Comparison of ENCODE assay signal across 14 cellular contexts in the genomic region with DNA sequence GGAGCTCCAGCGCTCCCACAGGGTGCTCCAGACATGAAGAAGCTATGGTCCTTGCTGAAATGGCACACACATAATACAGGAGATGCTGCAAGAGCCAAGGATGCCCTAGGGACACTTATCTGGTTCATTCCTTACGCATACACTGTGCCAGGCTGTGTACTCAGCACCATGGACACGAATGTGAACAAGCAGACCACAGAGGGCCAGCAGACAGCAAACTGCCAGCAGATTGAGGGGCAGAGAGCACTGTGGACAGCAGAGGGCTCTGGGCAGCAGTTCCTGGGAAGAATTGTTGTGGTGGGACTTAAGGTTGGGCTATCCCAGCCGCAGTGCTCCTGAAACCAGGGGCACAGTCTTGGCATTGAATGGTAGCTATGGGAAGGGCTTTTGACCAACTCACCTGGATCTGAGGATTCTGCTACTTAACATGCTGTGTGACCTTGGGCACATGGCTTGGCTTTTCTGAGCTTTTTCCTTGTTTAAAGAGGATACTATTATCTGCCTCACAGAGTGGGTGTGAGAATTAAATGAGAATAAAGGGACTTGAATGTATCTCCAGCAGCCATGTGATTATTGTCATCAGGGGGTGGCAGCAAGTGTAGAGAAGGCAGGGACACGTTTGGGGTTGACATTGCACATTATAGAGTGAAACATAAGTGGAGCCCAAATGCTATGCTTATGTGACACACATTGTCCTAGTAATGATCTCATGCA. TPM values are rescaled to one million over a fixed set of nuclear protein-coding genes. Genes with fewer than 3 reads are reported as not detected.
DNase-seq lines count a peak whose midpoint lies in the region; ATAC-seq and TF ChIP-seq lines count a peak whose summit lies in the region.
"Had no signal": no experiment of that assay in that cellular context is flagged by ENCODE, and none has a peak within 500 bp of the region (broad histone marks: within the 10 kb centered on the region; RNA-seq: fewer than 3 reads in every experiment).

No MANE protein-coding gene starts in this region.

- H3K14ac ChIP-seq in trophoblast cell (ENCODE audit: low read length), result peak overlapping the region; percentile 21

- ATAC-seq in GM19023 (IDR thresholded peaks at IDR 0.05; ENCODE audit: unreplicated experiment), result no peak
- ATAC-seq: left lung; natural killer cell treated with Interleukin-12 subunit alpha and Interleukin-12 subunit beta and Interleukin-15 and Interleukin-18, amount 100 ng/mL, for 72 hours had no signal

- H3K9ac ChIP-seq in trophoblast cell (ENCODE audit: low read length), result no peak overlapping the region

- no peak overlapping the region for H4K91ac ChIP-seq in trophoblast cell (ENCODE audit: low read depth, low read length)

- H4K8ac ChIP-seq in trophoblast cell (ENCODE audit: low read depth, low read length), result no peak overlapping the region

- DNase-seq in LHCN-M2 (ENCODE audit: low read depth) (peak; percentile 56), NCI-H774 (lab: John Stamatoyannopoulos, UW) (peak; percentile 28), fibroblast of mammary gland (ENCODE audit: low read depth) (no peak), trophoblast cell (no peak)
- no peak for DNase-seq in NK-92 treated with Interleukin-12 subunit alpha and Interleukin-12 subunit beta, amount 100 ng/mL, for 24 hours (lab: John Stamatoyannopoulos, UW)
- no peak for DNase-seq in activated CD4-positive, alpha-beta T cell treated with anti-CD3 and anti-CD28 coated beads, Interleukin-2, amount 50 U/mL, for 1 hour
- DNase-seq: Calu3, IMR-90, left lung, NCI-H1694 had no signal

- H3K9me3 ChIP-seq in trophoblast cell (ENCODE audit: insufficient read depth, low read depth, low read length), result no peaks in the 10 kb centered on the region
- H3K9me3 ChIP-seq: left lung, suprapubic skin had no signal

- H3K4ac ChIP-seq in trophoblast cell (ENCODE audit: low read depth, low read length), result no peak overlapping the region

- peaks cover 14% of the 10 kb centered on the region in 2 experiments for H3K4me1 ChIP-seq in trophoblast cell (ENCODE audit: control insufficient read depth in 1 of 2, insufficient read depth in 2 of 2, low read length in 2 of 2)
- H3K4me1 ChIP-seq: left lung had no signal

- TF ChIP-seq CTCF in fibroblast of mammary gland (conservative IDR thresholded peaks at IDR 0.05; ENCODE audit: control insufficient read depth, insufficient read depth, low read depth, low read length), result peak; percentile 6

- H2BK12ac ChIP-seq in trophoblast cell (ENCODE audit: low read length), result no peak overlapping the region

- no peaks in the 10 kb centered on the region for H3K36me3 ChIP-seq in trophoblast cell (ENCODE audit: control insufficient read depth in 1 of 2, insufficient read depth in 2 of 2, low read length in 2 of 2)
- H3K36me3 ChIP-seq: left lung, suprapubic skin had no signal

- no peak overlapping the region for H4K12ac ChIP-seq in trophoblast cell (ENCODE audit: low read depth, low read length)

- no CpG with 5 or more reads among the region's 5 CpGs for WGBS in trophoblast cell (ENCODE audit: extremely low coverage, insufficient coverage, insufficient read length)

- H3K4me3 ChIP-seq in fibroblast of mammary gland (ENCODE audit: control insufficient read depth, low read depth, low read length), result no peak overlapping the region
- no peak overlapping the region for H3K4me3 ChIP-seq in trophoblast cell (ENCODE audit: low read depth, low read length)
- H3K4me3 ChIP-seq: left lung, skin epidermis, suprapubic skin had no signal

- no peak overlapping the region for H3K23ac ChIP-seq in trophoblast cell (ENCODE audit: low read length)

- H2AFZ ChIP-seq in trophoblast cell (ENCODE audit: insufficient read depth, low read length, poor library complexity), result no peak overlapping the region

- no peak overlapping the region for H3K4me2 ChIP-seq in trophoblast cell (ENCODE audit: low read length)

- no peak overlapping the region for H2BK120ac ChIP-seq in trophoblast cell (ENCODE audit: insufficient read depth, low read length, poor library complexity)

- H2AK5ac ChIP-seq in trophoblast cell (ENCODE audit: low read length), result no peak overlapping the region

- H3K27ac ChIP-seq in trophoblast cell (ENCODE audit: low read depth, low read length), result no peak overlapping the region
- H3K27ac ChIP-seq: left lung, skin epidermis, suprapubic skin had no signal

- H3K27me3 ChIP-seq in trophoblast cell (ENCODE audit: insufficient read depth, low read length), result no peaks in the 10 kb centered on the region
- H3K27me3 ChIP-seq: left lung, suprapubic skin had no signal

- no peaks in the 10 kb centered on the region for H3K79me1 ChIP-seq in trophoblast cell (ENCODE audit: low read length)

- peak overlapping the region; percentile 54 for H3K18ac ChIP-seq in trophoblast cell (ENCODE audit: low read length)

- H2BK5ac ChIP-seq in trophoblast cell (ENCODE audit: low read depth, low read length, poor library complexity), result no peak overlapping the region

- no peaks in the 10 kb centered on the region for H3K79me2 ChIP-seq in trophoblast cell (ENCODE audit: control insufficient read depth, insufficient read depth, low read length, poor library complexity)

RNA-seq across cellular contexts. Expression of gene PPARGC1B, which starts 30.0 kb away (rescaled TPM):
- total RNA-seq in LHCN-M2 (2014; rRNA removed), result 0.63 and 1.0 TPM in 2 replicates
- 0.11 TPM for polyA plus RNA-seq in LHCN-M2 (2012)
- 1.1 and 1.2 TPM in 2 replicates for polyA plus RNA-seq in trophoblast cell (2013)

Comparison
In these comparisons a context has a peak if more than half of its experiments do, and no peak if none do; other contexts are left out.
1. DNase-seq: peak in LHCN-M2 (single experiment) and NCI-H774 (single experiment); none in fibroblast of mammary gland (single experiment), trophoblast cell (0 of 2), NK-92 treated with Interleukin-12 subunit alpha and Interleukin-12 subunit beta, amount 100 ng/mL, for 24 hours (single experiment) and activated CD4-positive, alpha-beta T cell treated with anti-CD3 and anti-CD28 coated beads, Interleukin-2, amount 50 U/mL, for 1 hour (single experiment).